Comparison of ENCODE assay signal across 8 cellular contexts in genomic region chr5:95972196-95972595, GRCh38.
"Had no signal": no experiment of that assay in that cellular context is flagged by ENCODE, and none has a peak within 500 bp of the region (broad histone marks: within the 10 kb centered on the region; RNA-seq: fewer than 3 reads in every experiment).

No MANE protein-coding gene starts in this region.

- H3K36me3 ChIP-seq: HAP-1 had no signal

- DNase-seq: GM23248, GOT3, H7, KBM-7 had no signal

- H3K9me3 ChIP-seq: HAP-1 had no signal

- H3K4me2 ChIP-seq: KMS-11 had no signal

- H3K4me3 ChIP-seq: GM23248, HAP-1 had no signal

- FAIRE-seq: HTR-8/SVneo had no signal

- H3K4me1 ChIP-seq: HAP-1 had no signal

- H3K27ac ChIP-seq: GM23248, KMS-11 had no signal

- ATAC-seq: HCT116 had no signal
